18 cellular contexts compared by ENCODE assay signal in genomic region chr2:6824962-6825361, GRCh38. TPM values are rescaled to one million over a fixed set of nuclear protein-coding genes. Genes with fewer than 3 reads are reported as not detected.
DNase-seq lines count a peak whose midpoint lies in the region; ATAC-seq and TF ChIP-seq lines count a peak whose summit lies in the region.
"Had no signal": no experiment of that assay in that cellular context is flagged by ENCODE, and none has a peak within 500 bp of the region (broad histone marks: within the 10 kb centered on the region; RNA-seq: fewer than 3 reads in every experiment).

No MANE protein-coding gene starts in this region.

- H3K9me3 ChIP-seq in BE2C = no peaks in the 10 kb centered on the region

- ATAC-seq in HG03159 (IDR thresholded peaks at IDR 0.05; ENCODE audit: unreplicated experiment) (no peak), GM18873 (IDR thresholded peaks at IDR 0.05; ENCODE audit: low FRiP score, unreplicated experiment) (no peak)
- ATAC-seq: activated CD4-positive, CD25-positive, alpha-beta regulatory T cell treated with anti-CD3 and anti-CD28 coated beads, Interleukin-2, amount 50 U/mL, for 24 hours; left colon had no signal

- no peaks in the 10 kb centered on the region; the same call in 1 of the 2 replicates for H3K27me3 Mint-ChIP-seq in HFFc6 (ENCODE audit: insufficient read depth)

- peaks cover 9% of the 10 kb centered on the region; the same call in 1 of the 2 replicates for H3K4me1 Mint-ChIP-seq in HFFc6 (ENCODE audit: low read depth)

- TF ChIP-seq CTCF in BE2C (IDR thresholded peaks at IDR 0.05; ENCODE audit: low read depth, low read length) (no peak), HFFc6 (IDR thresholded peaks at IDR 0.05) (no peak)

- H3K27ac Mint-ChIP-seq in HFFc6 = no peak overlapping the region

- H3K36me3 Mint-ChIP-seq in HFFc6 (ENCODE audit: low read depth) = peaks cover 6% of the 10 kb centered on the region; the same call in 1 of the 2 replicates

- H3K36me3 ChIP-seq in BE2C = no peaks in the 10 kb centered on the region

- H3K4me1 ChIP-seq in BE2C = peaks cover 23% of the 10 kb centered on the region

- H3K4me3 ChIP-seq in BE2C (ENCODE audit: low read depth, low read length) = no peak overlapping the region

- DNase-seq in BE2C (peak; percentile 77), HFFc6 (peak; percentile 12), astrocyte of the hippocampus (ENCODE audit: low read depth, low spot score) (peak; percentile 44), foreskin melanocyte (peak; percentile 15), DMS 273 treated with DMSO at 0.1 percent for 48 hours (lab: John Stamatoyannopoulos, UW) (no peak), SIG-M5 (lab: John Stamatoyannopoulos, UW) (no peak)
- DNase-seq: activated CD8-positive, alpha-beta memory T cell treated with anti-CD3 and anti-CD28 coated beads, Interleukin-2, amount 50 U/mL, for 48 hours; activated naive CD4-positive, alpha-beta T cell treated with anti-CD3 and anti-CD28 coated beads, Interleukin-2, amount 50 U/mL, for 16 hours; C1 segment of cervical spinal cord; cerebellar nuclear complex; NCI-H1436 treated with DMSO at 0.1 percent for 48 hours; NCI-H526 treated with DMSO at 0.1 percent for 48 hours; posterior cingulate gyrus; stimulated activated CD4-positive, alpha-beta T cell treated with anti-CD3 and anti-CD28 coated beads, Interleukin-12 subunit alpha, Interleukin-12 subunit beta, amount 100 ng/mL, for 4 hours had no signal

- H3K9me3 Mint-ChIP-seq in HFFc6 = peaks cover 22% of the 10 kb centered on the region

- H3K27me3 ChIP-seq in BE2C = no peaks in the 10 kb centered on the region

- H3K4me3 Mint-ChIP-seq in HFFc6 = no peak overlapping the region

RNA-seq across cellular contexts. Expression of gene CMPK2, which starts 40.7 kb away (rescaled TPM):
- polyA plus RNA-seq in BE2C (2012; ENCODE audit: insufficient read depth, insufficient read length, low read depth) = 5.1 TPM
- not detected for total RNA-seq in HFFc6 (2021; fragmentation: NEBNext Ultra II Directional; extraction: Animal tissue kit (Norgen Biotek cat#: 25700))

RNA-seq across cellular contexts. Expression of gene RSAD2, which starts 52.6 kb away (rescaled TPM):
- polyA plus RNA-seq in BE2C (2012; ENCODE audit: insufficient read depth, insufficient read length, low read depth) = 0.46 TPM
- not detected for total RNA-seq in HFFc6 (2021; fragmentation: NEBNext Ultra II Directional; extraction: Animal tissue kit (Norgen Biotek cat#: 25700))

Comparison
In these comparisons a context has a peak if more than half of its experiments do, and no peak if none do; other contexts are left out.
1. DNase-seq: peak in BE2C (single experiment), HFFc6 (single experiment), astrocyte of the hippocampus (single experiment) and foreskin melanocyte (single experiment); none in DMS 273 treated with DMSO at 0.1 percent for 48 hours (single experiment) and SIG-M5 (single experiment).